In the genomic region with DNA sequence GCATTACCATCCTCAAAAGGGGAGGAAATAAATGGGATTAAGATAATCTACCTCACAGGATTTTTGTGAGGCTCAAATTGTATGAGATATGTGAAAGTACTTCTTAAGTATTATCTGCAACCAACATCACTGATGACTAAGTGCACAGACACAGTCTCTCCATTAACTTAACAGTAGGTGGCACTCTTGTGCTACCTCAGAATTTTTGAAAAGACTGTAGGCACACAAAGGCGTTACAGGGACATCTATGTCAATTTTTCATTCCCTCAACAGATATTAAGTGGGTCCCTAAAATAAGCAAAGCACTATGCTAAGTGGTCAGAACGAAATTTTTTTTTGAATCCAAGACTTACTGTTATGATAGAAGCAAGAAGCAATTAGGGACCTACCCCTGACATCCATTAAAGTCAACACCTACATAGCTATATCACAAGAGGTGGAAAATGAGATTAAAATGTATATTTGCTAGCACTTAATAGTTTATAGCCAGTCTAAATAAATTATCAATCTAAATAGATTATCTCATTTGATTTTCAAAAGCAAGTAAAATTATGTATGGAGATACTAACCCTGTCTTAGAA, we compare ENCODE assay signal across 8 cellular contexts. TPM values are rescaled to one million over a fixed set of nuclear protein-coding genes. Genes with fewer than 3 reads are reported as not detected.
DNase-seq lines count a peak whose midpoint lies in the region; ATAC-seq, FAIRE-seq and TF ChIP-seq lines count a peak whose summit lies in the region.

No MANE protein-coding gene starts in this region.

- H3K4me1 ChIP-seq in breast epithelium (no peaks in the 10 kb centered on the region), tibial artery (no peaks in the 10 kb centered on the region)

- intact Hi-C loops in breast epithelium (cut with DNase I; ENCODE audit: low total_unique reads) = no loop called here
- intact Hi-C loops in tibial artery (cut with DNase I; ENCODE audit: low total_unique reads) = loop anchor here (5.0 kb wide), 1 partner anchor 105 kb away; no protein-coding TSS in a partner anchor

- peak; percentile 59 for ATAC-seq in HG03442 (IDR thresholded peaks at IDR 0.05; ENCODE audit: unreplicated experiment)

- no peak overlapping the region for H3K4me3 ChIP-seq in breast epithelium
- H3K4me3 ChIP-seq in kidney epithelial cell (ENCODE audit: low read depth, low read length) = no peak overlapping the region
- H3K4me3 ChIP-seq in tibial artery = no peak overlapping the region

- TF ChIP-seq CTCF in AG09319 (IDR thresholded peaks at IDR 0.05; ENCODE audit: low read depth, low read length) (peak; percentile 78), breast epithelium (IDR thresholded peaks at IDR 0.05) (peak; percentile 37 to 86 (median 71)), kidney epithelial cell (IDR thresholded peaks at IDR 0.05; ENCODE audit: insufficient read depth, low read length, poor library complexity, severe bottlenecking) (peak; percentile 66), tibial artery (IDR thresholded peaks at IDR 0.05) (peak; percentile 64 to 76)

- H3K9me3 ChIP-seq in breast epithelium = no peaks in the 10 kb centered on the region
- H3K9me3 ChIP-seq in tibial artery = no peaks in the 10 kb centered on the region

- H3K27ac ChIP-seq in breast epithelium (no peak overlapping the region), tibial artery (no peak overlapping the region)

- TF ChIP-seq POLR2A in GM12891 (IDR thresholded peaks at IDR 0.05; ENCODE audit: low read depth, low read length) = no peak
- no peak for TF ChIP-seq POLR2A in breast epithelium (IDR thresholded peaks at IDR 0.05)

- peak; percentile 69 for FAIRE-seq in GM12891 (lab: Jason Lieb, UNC)

- H3K36me3 ChIP-seq in breast epithelium = no peaks in the 10 kb centered on the region
- no peaks in the 10 kb centered on the region for H3K36me3 ChIP-seq in kidney epithelial cell (ENCODE audit: control insufficient read depth, insufficient read depth, low read length)
- H3K36me3 ChIP-seq in tibial artery = peaks cover 31 to 68% (median 37%) of the 10 kb centered on the region in 3 donors

- H3K27me3 ChIP-seq in breast epithelium (no peaks in the 10 kb centered on the region), kidney epithelial cell (ENCODE audit: control insufficient read depth, insufficient read depth, low read length) (no peaks in the 10 kb centered on the region), tibial artery (no peaks in the 10 kb centered on the region)

- peak; percentile 19 for DNase-seq in AG09319 (ENCODE audit: extremely low read depth, low read depth)
- peak; percentile 21 for DNase-seq in GM12891 (ENCODE audit: insufficient read length, low spot score)
- peak; percentile 58 for DNase-seq in NOMO-1 treated with DMSO at 0.1 percent for 48 hours (lab: John Stamatoyannopoulos, UW; ENCODE audit: unreplicated experiment)
- DNase-seq in breast epithelium (ENCODE audit: low spot score in 2 of 2) = no peak
- peak; percentile 43 for DNase-seq in kidney epithelial cell (ENCODE audit: low read depth)
- DNase-seq in tibial artery = no peak
- no peak for DNase-seq in activated T-cell treated with anti-CD3 and anti-CD28 coated beads for 4 hours

TF ChIP-seq in GM12891, 5 proteins besides CTCF, POLR2A, EP300 and RAD21:
- TF ChIP-seq PAX5 (IDR thresholded peaks at IDR 0.05; ENCODE audit: insufficient read depth, low read length, severe bottlenecking) (no peak), POLR2AphosphoS5 (IDR thresholded peaks at IDR 0.05; ENCODE audit: low read depth, low read length) (no peak), POU2F2 (IDR thresholded peaks at IDR 0.05; ENCODE audit: low read depth, low read length) (no peak), TAF1 (IDR thresholded peaks at IDR 0.05; ENCODE audit: low read depth, low read length) (no peak), SPI1 (IDR thresholded peaks at IDR 0.05; ENCODE audit: low read depth, low read length) (no peak)

RNA-seq across cellular contexts. Expression of a gene that starts 52.9 kb away (rescaled TPM):
- 8.5 TPM for polyA plus RNA-seq in GM12891 (2012; ENCODE audit: low read depth, missing spikeins)
- total RNA-seq in breast epithelium (100 to 1,000 TPM in 2 of 3 donors, 10 to 100 TPM in 1; 77.9 to 153 (median 150) TPM), kidney epithelial cell (57.2 and 57.6 TPM in 2 replicates)

Comparison
In these comparisons a context has a peak if more than half of its experiments do, and no peak if none do; other contexts are left out.
1. DNase-seq: peak in AG09319 (single experiment), GM12891 (single experiment), NOMO-1 treated with DMSO at 0.1 percent for 48 hours (single experiment) and kidney epithelial cell (single experiment); none in breast epithelium (0 of 2), tibial artery (0 of 2) and activated T-cell treated with anti-CD3 and anti-CD28 coated beads for 4 hours (single experiment).
2. Peak in every context shown above with its lines, with median percentiles within 50 percentile points of each other: CTCF ChIP-seq.